ENCODE assay signal across 8 cellular contexts in genomic region chr20:26009402-26010223, GRCh38.
DNase-seq lines count a peak whose midpoint lies in the region; ATAC-seq and TF ChIP-seq lines count a peak whose summit lies in the region.
"Not testable (repeated sequence)": the region's sequence is repeated elsewhere in the genome, so short reads cannot be mapped to it uniquely, and the experiment has no call there.

No MANE protein-coding gene starts in this region.

- POLR2A ChIA-PET in activated CD8-positive, alpha-beta T cell treated with anti-CD3 and anti-CD28 coated beads for 36 hours (lab: Charles Lee), result not testable (repeated sequence)

- CTCF ChIA-PET in activated CD8-positive, alpha-beta T cell treated with anti-CD3 and anti-CD28 coated beads for 36 hours (lab: Charles Lee), result not testable (repeated sequence)

- H3K27ac ChIP-seq in left ventricle myocardium inferior (replicated peaks), result peak overlapping the region; percentile 89

- not testable (repeated sequence) for H3K9me3 ChIP-seq in left ventricle myocardium inferior (replicated peaks)

- H3K36me3 ChIP-seq in left ventricle myocardium inferior, result not testable (repeated sequence)

- H3K4me1 ChIP-seq in left ventricle myocardium inferior, result peaks cover 14% of the 10 kb centered on the region

- intact Hi-C loops in activated CD8-positive, alpha-beta T cell treated with anti-CD3 and anti-CD28 coated beads for 36 hours (cut with micrococcal nuclease); left ventricle myocardium inferior (cut with micrococcal nuclease): not testable (repeated sequence)

- not testable (repeated sequence) for H3K36me3 Mint-ChIP-seq in activated CD8-positive, alpha-beta T cell treated with anti-CD3 and anti-CD28 coated beads for 36 hours (ENCODE audit: low read depth); nephron progenitor cell (ENCODE audit: low read depth)

- TF ChIP-seq CTCF in activated CD8-positive, alpha-beta T cell treated with anti-CD3 and anti-CD28 coated beads for 36 hours (IDR thresholded peaks at IDR 0.05); cardiac fibroblast (IDR thresholded peaks at IDR 0.05; ENCODE audit: low read depth, low read length); left ventricle myocardium inferior (IDR thresholded peaks at IDR 0.05; ENCODE audit: borderline replicate concordance); nephron progenitor cell (IDR thresholded peaks at IDR 0.05): not testable (repeated sequence)

- H3K4me3 Mint-ChIP-seq in activated CD8-positive, alpha-beta T cell treated with anti-CD3 and anti-CD28 coated beads for 36 hours, result peak overlapping the region; percentile 87
- H3K4me3 Mint-ChIP-seq in nephron progenitor cell, result peak overlapping the region; percentile 95

- not testable (repeated sequence) for H3K4me1 Mint-ChIP-seq in activated CD8-positive, alpha-beta T cell treated with anti-CD3 and anti-CD28 coated beads for 36 hours (ENCODE audit: low read depth); nephron progenitor cell

- not testable (repeated sequence) for ATAC-seq in activated CD8-positive, alpha-beta T cell treated with anti-CD3 and anti-CD28 coated beads for 36 hours

- DNase-seq in CD1c-positive myeloid dendritic cell (ENCODE audit: extremely low spot score), result peak; percentile 85
- peak; percentile 68 for DNase-seq in GOT3 (lab: John Stamatoyannopoulos, UW)
- peak; percentile 81 for DNase-seq in NOMO-1 treated with dmso at 0.1 percent for 144 hours (lab: John Stamatoyannopoulos, UW; ENCODE audit: unreplicated experiment)
- DNase-seq in activated CD8-positive, alpha-beta T cell treated with anti-CD3 and anti-CD28 coated beads for 36 hours, result peak; percentile 82
- peak; percentile 96 for DNase-seq in cardiac fibroblast (ENCODE audit: low read depth in 2 of 2)
- DNase-seq in left ventricle myocardium inferior, result peak; percentile 94
- DNase-seq in nephron progenitor cell, result peak; percentile 70
- peak; percentile 31 for DNase-seq in stimulated activated CD8-positive, alpha-beta memory T cell treated with anti-CD3 and anti-CD28 coated beads, Interleukin-15, amount 100 ng/mL, for 1 hour (ENCODE audit: low read depth)

- not testable (repeated sequence) for H3K27me3 Mint-ChIP-seq in activated CD8-positive, alpha-beta T cell treated with anti-CD3 and anti-CD28 coated beads for 36 hours; nephron progenitor cell (ENCODE audit: low read depth, poor library complexity)

- not testable (repeated sequence) for H3K27me3 ChIP-seq in left ventricle myocardium inferior (ENCODE audit: low read depth)

- not testable (repeated sequence) for H3K9me3 Mint-ChIP-seq in activated CD8-positive, alpha-beta T cell treated with anti-CD3 and anti-CD28 coated beads for 36 hours; nephron progenitor cell

- H3K4me3 ChIP-seq in cardiac fibroblast (replicated peaks in 1 of 2; ENCODE audit: low read depth in 2 of 2, low read length in 2 of 2) (peak overlapping the region; percentile 63), left ventricle myocardium inferior (peak overlapping the region; percentile 75)

- H3K27ac Mint-ChIP-seq in activated CD8-positive, alpha-beta T cell treated with anti-CD3 and anti-CD28 coated beads for 36 hours, result peak overlapping the region; percentile 85
- H3K27ac Mint-ChIP-seq in nephron progenitor cell, result peak overlapping the region; percentile 99

Comparison
In these comparisons a context has a peak if more than half of its experiments do, and no peak if none do; other contexts are left out.
1. DNase-seq: peak in every context shown above with its lines; median percentile 96 in cardiac fibroblast; 94 in left ventricle myocardium inferior; 85 in CD1c-positive myeloid dendritic cell; 82 in activated CD8-positive, alpha-beta T cell treated with anti-CD3 and anti-CD28 coated beads for 36 hours; 81 in NOMO-1 treated with dmso at 0.1 percent for 144 hours; 70 in nephron progenitor cell; 68 in GOT3; 31 in stimulated activated CD8-positive, alpha-beta memory T cell treated with anti-CD3 and anti-CD28 coated beads, Interleukin-15, amount 100 ng/mL, for 1 hour.